Comparison of ENCODE assay signal across 1 cellular context in genomic region chr1:171929121-171929520, GRCh38.
TF ChIP-seq lines count a peak whose summit lies in the region.

No MANE protein-coding gene starts in this region.

TF ChIP-seq in GM12878, 131 proteins besides CTCF, POLR2A, EP300 and RAD21 (continued from another document):
- no peak for TF ChIP-seq ZSCAN29 (IDR thresholded peaks at IDR 0.05)
- no peak for TF ChIP-seq DPF2 (IDR thresholded peaks at IDR 0.05)
- no peak for TF ChIP-seq RELA (IDR thresholded peaks at IDR 0.05; ENCODE audit: borderline replicate concordance, partially characterized antibody)
- no peak for TF ChIP-seq CUX1 (IDR thresholded peaks at IDR 0.05; ENCODE audit: insufficient replicate concordance, low read depth, low read length)
- no peak for TF ChIP-seq MEF2B (IDR thresholded peaks at IDR 0.05; ENCODE audit: partially characterized antibody, poor library complexity, severe bottlenecking)
- TF ChIP-seq EZH2 (IDR thresholded peaks at IDR 0.05; ENCODE audit: borderline replicate concordance, control insufficient read depth, low read depth, low read length) = no peak
- TF ChIP-seq KLF5 (IDR thresholded peaks at IDR 0.05; ENCODE audit: partially characterized antibody) = no peak
- no peak for TF ChIP-seq ZNF274 (IDR thresholded peaks at IDR 0.05; ENCODE audit: insufficient read depth, insufficient read length)
- no peak for TF ChIP-seq SIN3A (IDR thresholded peaks at IDR 0.05; ENCODE audit: low read depth, low read length)
- no peak for TF ChIP-seq ASH2L (IDR thresholded peaks at IDR 0.05; ENCODE audit: borderline replicate concordance, low read depth)
